ENCODE assay signal across 9 cellular contexts in the genomic region with DNA sequence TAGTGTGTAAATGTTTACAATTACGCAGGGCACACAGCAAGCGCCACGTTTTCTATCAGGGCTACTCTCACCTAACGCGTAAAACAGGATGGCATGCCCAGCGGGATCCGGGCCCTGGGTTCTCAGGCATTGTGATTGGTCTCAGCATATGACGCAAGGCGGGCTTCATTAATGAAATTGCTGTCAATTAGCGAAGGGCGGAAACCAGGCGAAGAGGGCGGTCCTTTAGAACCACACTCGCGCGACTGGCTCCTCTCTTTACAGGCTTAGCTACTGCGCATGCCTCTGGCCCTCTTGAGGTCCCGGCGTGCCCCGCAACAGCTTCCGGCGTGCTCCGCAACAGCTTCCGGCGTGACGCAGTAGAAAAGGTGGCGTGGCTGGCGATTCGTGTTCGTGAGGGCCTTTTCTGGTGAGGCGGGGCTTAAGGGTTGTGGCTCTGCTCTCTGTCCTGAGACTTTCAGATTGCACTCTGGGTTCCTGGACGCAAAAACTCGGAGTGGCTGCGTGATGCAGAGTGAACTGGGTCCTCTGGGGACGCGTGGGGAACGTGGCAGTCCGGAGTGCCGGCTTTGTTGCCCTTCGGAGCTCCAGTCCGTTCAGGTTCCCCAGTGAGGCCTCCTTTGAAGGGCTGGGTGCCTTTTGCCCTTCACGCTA. TPM values are rescaled to one million over a fixed set of nuclear protein-coding genes. Genes with fewer than 3 reads are reported as not detected.
DNase-seq lines count a peak whose midpoint lies in the region; ATAC-seq and TF ChIP-seq lines count a peak whose summit lies in the region.
"Had no signal": no experiment of that assay in that cellular context is flagged by ENCODE, and none has a peak within 500 bp of the region (broad histone marks: within the 10 kb centered on the region; RNA-seq: fewer than 3 reads in every experiment).

No MANE protein-coding gene starts in this region.

- no peaks in the 10 kb centered on the region; the same call in 1 of the 2 replicates for H3K36me3 Mint-ChIP-seq in WTC11

- H2AFZ ChIP-seq in mammary epithelial cell (ENCODE audit: low read depth, low read length) (peak overlapping the region; percentile 99), hepatocyte (no peak overlapping the region)

- 27% methylated on average over 30 of the region's 42 CpGs for WGBS in mammary epithelial cell (ENCODE audit: low coverage, missing lambda C conversion rate)
- 93% methylated on average over 42 of the region's 42 CpGs for WGBS in hepatocyte (ENCODE audit: low lambda C conversion rate, missing lambda C conversion rate)

- intact Hi-C loops in mammary epithelial cell (cut with micrococcal nuclease), result no loop called here

- DNase-seq in SIG-M5 treated with dmso at 0.1 percent for 504 hours (lab: John Stamatoyannopoulos, UW; ENCODE audit: unreplicated experiment) (peak; percentile 58), SIG-M5 (lab: John Stamatoyannopoulos, UW) (no peak), NCI-H1092 (lab: John Stamatoyannopoulos, UW) (peak; percentile 64), WTC11 (ENCODE audit: low spot score) (peak; percentile 29), mammary epithelial cell (peak; percentile 90), kidney epithelial cell (ENCODE audit: low read depth) (peak; percentile 65), hepatocyte (ENCODE audit: low spot score) (no peak)
- peak; percentile 86 to 87 for DNase-seq in stimulated activated CD4-positive, alpha-beta T cell treated with anti-CD3 and anti-CD28 coated beads, Interleukin-2, amount 100 ng/mL, for 24 hours

- TF ChIP-seq CTCF in WTC11 (IDR thresholded peaks at IDR 0.05), result no peak
- no peak for TF ChIP-seq CTCF in mammary epithelial cell (conservative IDR thresholded peaks at IDR 0.05 in 1 of 2, IDR thresholded peaks at IDR 0.05 in 1 of 2; ENCODE audit: extremely low read depth in 1 of 2, insufficient read depth in 1 of 2, low read depth in 1 of 2, low read length in 2 of 2)
- TF ChIP-seq CTCF in kidney epithelial cell (IDR thresholded peaks at IDR 0.05; ENCODE audit: insufficient read depth, low read length, poor library complexity, severe bottlenecking), result no peak
- TF ChIP-seq CTCF in hepatocyte (IDR thresholded peaks at IDR 0.05; ENCODE audit: poor library complexity), result no peak

- H3K36me3 ChIP-seq in mammary epithelial cell (ENCODE audit: insufficient read depth, low read length) (no peaks in the 10 kb centered on the region), kidney epithelial cell (ENCODE audit: control insufficient read depth, insufficient read depth, low read length) (no peaks in the 10 kb centered on the region), hepatocyte (replicated peaks; ENCODE audit: insufficient read depth, low read depth) (no peaks in the 10 kb centered on the region)

- H3K4me1 ChIP-seq in mammary epithelial cell (ENCODE audit: insufficient read depth, low read length) (peaks cover 2% of the 10 kb centered on the region), hepatocyte (ENCODE audit: insufficient read depth) (no peaks in the 10 kb centered on the region)

- no peaks in the 10 kb centered on the region for H4K20me1 ChIP-seq in mammary epithelial cell (ENCODE audit: insufficient read depth, low read length)
- no peaks in the 10 kb centered on the region for H4K20me1 ChIP-seq in hepatocyte (ENCODE audit: insufficient read depth, poor library complexity, severe bottlenecking)

- ATAC-seq in WTC11, result peak; percentile 58

- peaks cover 26% of the 10 kb centered on the region for H3K27me3 Mint-ChIP-seq in WTC11 (ENCODE audit: low read depth)

- H3K79me2 ChIP-seq in mammary epithelial cell (ENCODE audit: insufficient read depth, low read length) (no peaks in the 10 kb centered on the region), hepatocyte (no peaks in the 10 kb centered on the region)

- no peaks in the 10 kb centered on the region for H3K9me2 ChIP-seq in hepatocyte (replicated peaks; ENCODE audit: insufficient read depth)

- H3K4me3 Mint-ChIP-seq in WTC11, result no peak overlapping the region; the same call in 1 of the 2 replicates

- no peaks in the 10 kb centered on the region for H3K4me1 Mint-ChIP-seq in WTC11

- in situ Hi-C loops in mammary epithelial cell (cut with MboI; ENCODE audit: low sequenced_read_pairs in 2 of 2), result no loop called here

- no TSS peak for BruUV-seq in mammary epithelial cell (replicated peaks; lab: Mats Ljungman, UMichigan)

- peak overlapping the region; percentile 28 to 56 (median 43) for H3K4me3 ChIP-seq in mammary epithelial cell (replicated peaks in 1 of 3; ENCODE audit: insufficient read depth in 1 of 3, low read depth in 2 of 3, low read length in 3 of 3)
- peak overlapping the region; percentile 59 for H3K4me3 ChIP-seq in kidney epithelial cell (ENCODE audit: low read depth, low read length)
- H3K4me3 ChIP-seq in hepatocyte, result no peak overlapping the region

- H3K27ac Mint-ChIP-seq in WTC11, result no peak overlapping the region

- H3K27ac ChIP-seq in mammary epithelial cell (ENCODE audit: insufficient read depth, low read depth, low read length) (peak overlapping the region; percentile 35), hepatocyte (no peak overlapping the region)

- CTCF ChIA-PET in WTC11 (lab: Charles Lee), result no interaction called here
- CTCF ChIA-PET in mammary epithelial cell (lab: Charles Lee; ENCODE audit: low non-redundant PET), result interaction anchor here (0.7 kb wide), 1 partner anchor 82 kb away, joined by 3 read pairs; a partner anchor contains a TSS

- H3K9ac ChIP-seq in mammary epithelial cell (ENCODE audit: insufficient read depth, low read length), result no peak overlapping the region

- POLR2A ChIA-PET in WTC11 (lab: Charles Lee), result no interaction called here

- H3K4me2 ChIP-seq in mammary epithelial cell (ENCODE audit: insufficient read depth, low read depth, low read length) (peak overlapping the region; percentile 73), hepatocyte (no peak overlapping the region)

- H3K9me3 Mint-ChIP-seq in WTC11, result peaks cover 33% of the 10 kb centered on the region

- dilution Hi-C loops in mammary epithelial cell (cut with HindIII; ENCODE audit: low sequenced_read_pairs), result no loop called here

- no peaks in the 10 kb centered on the region for H3K27me3 ChIP-seq in mammary epithelial cell (ENCODE audit: insufficient read depth, low read length)
- H3K27me3 ChIP-seq in kidney epithelial cell (ENCODE audit: control insufficient read depth, insufficient read depth, low read length), result no peaks in the 10 kb centered on the region
- H3K27me3 ChIP-seq in hepatocyte, result no peaks in the 10 kb centered on the region

- H3K9me3 ChIP-seq in mammary epithelial cell (replicated peaks; ENCODE audit: insufficient read depth, low read length), result peaks cover 18% of the 10 kb centered on the region
- no peaks in the 10 kb centered on the region for H3K9me3 ChIP-seq in hepatocyte (ENCODE audit: low read depth)

TF ChIP-seq in WTC11, 78 proteins besides CTCF, POLR2A, EP300 and RAD21:
- TF ChIP-seq GABPB1 (CRISPR knock-in tag; IDR thresholded peaks at IDR 0.05) (peak; percentile 82), NFE2L1 (CRISPR knock-in tag; IDR thresholded peaks at IDR 0.05) (no peak)
TF ChIP-seq in WTC11: peak in this region for 1.

RNA-seq across cellular contexts. Expression of a gene that starts 9.2 kb away (rescaled TPM):
- total RNA-seq in WTC11 (2021) (not detected in 3 replicates), mammary epithelial cell (not detected), kidney epithelial cell (0.08 TPM in 1 of 2 replicates, not detected in the other), hepatocyte (not detected in 2 replicates)
- polyA plus RNA-seq in mammary epithelial cell (0.16 TPM), hepatocyte (0.34 TPM in 1 of 2 replicates, not detected in the other)
- polyA minus RNA-seq in mammary epithelial cell, result not detected
- total RNA-seq: Daoy had no signal

RNA-seq across cellular contexts. Expression of a gene that starts 35.9 kb away (rescaled TPM):
- total RNA-seq in WTC11 (2021) (16.0 to 17.9 TPM (median 16.7 TPM) in 3 replicates), mammary epithelial cell (10 to 100 TPM; 13.1 to 15.8 TPM), kidney epithelial cell (8.1 and 12.0 TPM in 2 replicates), hepatocyte (9.7 and 11.5 TPM in 2 replicates)
- polyA plus RNA-seq in mammary epithelial cell (11.0 TPM), hepatocyte (5.3 and 6.5 TPM in 2 replicates)
- polyA minus RNA-seq in mammary epithelial cell, result 31.0 TPM

RNA-seq across cellular contexts. Expression of a gene that starts 36.1 kb away (rescaled TPM):
- 11.3 to 13.8 TPM (median 11.7 TPM) in 3 replicates for total RNA-seq in WTC11 (2021)
- total RNA-seq in mammary epithelial cell, result 1 to 10 TPM; 5.3 to 7.7 TPM
- 7.0 TPM for polyA plus RNA-seq in mammary epithelial cell
- polyA minus RNA-seq in mammary epithelial cell, result 9.1 TPM
- 8.0 and 12.2 TPM in 2 replicates for total RNA-seq in kidney epithelial cell
- 8.0 TPM in 2 replicates for total RNA-seq in hepatocyte
- polyA plus RNA-seq in hepatocyte, result 12.3 and 13.5 TPM in 2 replicates

RNA-seq across cellular contexts. Expression of a gene that starts 59.6 kb away (rescaled TPM):
- total RNA-seq in WTC11 (2021) (21.8 to 31.5 TPM (median 23.5 TPM) in 3 replicates), mammary epithelial cell (10 to 100 TPM; 13.7 to 24.6 TPM), kidney epithelial cell (17.8 and 19.5 TPM in 2 replicates), hepatocyte (21.9 and 25.9 TPM in 2 replicates)
- polyA plus RNA-seq in mammary epithelial cell (8.4 TPM), hepatocyte (24.9 and 33.0 TPM in 2 replicates)
- polyA minus RNA-seq in mammary epithelial cell, result 7.6 TPM

RNA-seq across cellular contexts. Expression of a gene that starts 59.7 kb away (rescaled TPM):
- total RNA-seq in WTC11 (2021), result 5.3 to 7.4 TPM (median 7.0 TPM) in 3 replicates
- total RNA-seq in mammary epithelial cell, result 1 to 10 TPM; 1.9 to 2.3 TPM
- 0.39 TPM for polyA plus RNA-seq in mammary epithelial cell
- polyA minus RNA-seq in mammary epithelial cell, result not detected
- 3.1 and 3.4 TPM in 2 replicates for total RNA-seq in kidney epithelial cell
- total RNA-seq in hepatocyte, result 6.8 and 9.4 TPM in 2 replicates
- 5.1 and 9.7 TPM in 2 replicates for polyA plus RNA-seq in hepatocyte

Comparison
In these comparisons a context has a peak if more than half of its experiments do, and no peak if none do; other contexts are left out.
1. DNase-seq: peak in SIG-M5 treated with dmso at 0.1 percent for 504 hours (single experiment), NCI-H1092 (single experiment), WTC11 (single experiment), mammary epithelial cell (single experiment), kidney epithelial cell (single experiment) and stimulated activated CD4-positive, alpha-beta T cell treated with anti-CD3 and anti-CD28 coated beads, Interleukin-2, amount 100 ng/mL, for 24 hours (2 of 2); none in SIG-M5 (single experiment) and hepatocyte (single experiment).